19 cellular contexts compared by ENCODE assay signal in the genomic region with DNA sequence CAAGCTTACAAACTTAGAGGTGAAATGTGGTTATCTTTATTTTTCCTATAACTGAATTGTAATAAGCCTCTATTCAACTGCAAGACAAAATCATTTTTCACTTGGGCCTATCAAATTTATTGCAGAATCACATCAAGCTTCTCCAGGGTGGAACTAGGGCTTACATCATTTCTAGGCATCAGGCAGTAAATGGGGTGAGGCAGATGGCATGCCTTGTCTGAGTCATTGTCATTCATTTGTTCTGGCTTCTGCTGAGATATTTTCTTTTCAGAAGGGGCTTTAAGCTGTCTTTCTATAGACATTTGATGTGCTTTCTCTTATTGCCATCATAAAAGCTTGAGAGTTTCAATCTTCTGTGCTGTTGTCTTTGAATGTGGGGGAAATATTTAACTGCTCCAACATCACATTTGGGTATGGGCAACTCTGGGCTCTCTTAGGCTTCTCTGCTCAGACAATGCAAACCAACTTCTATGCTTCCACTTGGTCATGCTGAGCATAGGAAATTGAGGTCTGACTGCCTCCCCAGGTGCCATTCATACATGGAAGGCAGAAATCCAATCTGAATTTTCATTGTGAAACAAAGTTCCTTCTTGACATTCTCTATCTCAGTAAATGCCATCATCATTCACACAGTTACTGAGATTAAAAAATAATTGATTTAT.
DNase-seq lines count a peak whose midpoint lies in the region; FAIRE-seq lines count a peak whose summit lies in the region.
"Had no signal": no experiment of that assay in that cellular context is flagged by ENCODE, and none has a peak within 500 bp of the region (broad histone marks: within the 10 kb centered on the region; RNA-seq: fewer than 3 reads in every experiment).

No MANE protein-coding gene starts in this region.

- no peak overlapping the region for H3K9ac ChIP-seq in mesenchymal stem cell (ENCODE audit: low read length)

- no peaks in the 10 kb centered on the region for H3K27me3 ChIP-seq in MG63
- H3K27me3 ChIP-seq in mesenchymal stem cell (ENCODE audit: control insufficient read depth in 1 of 2, insufficient read depth in 1 of 2, low read length in 2 of 2) = no peaks in the 10 kb centered on the region
- no peaks in the 10 kb centered on the region for H3K27me3 ChIP-seq in effector memory CD4-positive, alpha-beta T cell (replicated peaks; ENCODE audit: control insufficient read depth, insufficient read depth, low read length, poor library complexity, severe bottlenecking)
- H3K27me3 ChIP-seq: SJSA1 had no signal

- H2BK120ac ChIP-seq in mesenchymal stem cell (ENCODE audit: low read depth, low read length) = no peak overlapping the region

- no peak for FAIRE-seq in frontal cortex (lab: Jason Lieb, UNC)
- FAIRE-seq: A549 had no signal

- H2BK12ac ChIP-seq in mesenchymal stem cell (ENCODE audit: low read length in 2 of 2) = no peak overlapping the region

- no peak overlapping the region for H2BK15ac ChIP-seq in mesenchymal stem cell (ENCODE audit: low read depth, poor library complexity, severe bottlenecking)

- H3K18ac ChIP-seq in mesenchymal stem cell (ENCODE audit: low read depth in 1 of 2, low read length in 2 of 2) = no peak overlapping the region

- no peak overlapping the region for H2BK5ac ChIP-seq in mesenchymal stem cell (ENCODE audit: low read depth, low read length, poor library complexity, severe bottlenecking)

- H3K4me2 ChIP-seq in mesenchymal stem cell (ENCODE audit: low read length, poor library complexity, severe bottlenecking) = no peak overlapping the region
- H3K4me2 ChIP-seq: A549, PC-9 had no signal

- H3K36me3 ChIP-seq in MG63 = no peaks in the 10 kb centered on the region
- H3K36me3 ChIP-seq in mesenchymal stem cell (ENCODE audit: control insufficient read depth in 1 of 2, insufficient read depth in 2 of 2, low read depth in 1 of 2, low read length in 2 of 2) = no peaks in the 10 kb centered on the region
- no peaks in the 10 kb centered on the region for H3K36me3 ChIP-seq in effector memory CD4-positive, alpha-beta T cell (ENCODE audit: control insufficient read depth, insufficient read depth, low read length)
- H3K36me3 ChIP-seq: SJSA1 had no signal

- H2AFZ ChIP-seq in mesenchymal stem cell (ENCODE audit: low read depth, low read length) = no peak overlapping the region
- H2AFZ ChIP-seq: PC-9 had no signal

- H2AK5ac ChIP-seq in mesenchymal stem cell (ENCODE audit: low read length, severe bottlenecking) = peak overlapping the region; percentile 50

- peak; percentile 19 for DNase-seq in AG20443 (ENCODE audit: low spot score)
- DNase-seq in MG63 = peak; percentile 24
- DNase-seq in epithelial cell of prostate (ENCODE audit: low read depth, low spot score) = no peak
- DNase-seq in mesenchymal stem cell = no peak
- no peak for DNase-seq in effector memory CD4-positive, alpha-beta T cell
- no peak for DNase-seq in NCI-H524 treated with DMSO at 0.1 percent for 48 hours (lab: John Stamatoyannopoulos, UW)
- no peak for DNase-seq in activated CD4-positive, alpha-beta T cell treated with anti-CD3 and anti-CD28 coated beads for 1 hour
- no peak for DNase-seq in frontal cortex (ENCODE audit: low spot score in 2 of 2)
- DNase-seq: AML-193, COR-L47, H7, Kasumi-1, NCI-H1417, NCI-H187 treated with DMSO at 0.1 percent for 48 hours, NCI-H446 treated with DMSO at 0.1 percent for 48 hours, NCI-H774, PC-9 had no signal

- H3K9me3 ChIP-seq in MG63 = no peaks in the 10 kb centered on the region
- no peaks in the 10 kb centered on the region for H3K9me3 ChIP-seq in mesenchymal stem cell (ENCODE audit: control insufficient read depth, low read length)
- no peaks in the 10 kb centered on the region for H3K9me3 ChIP-seq in effector memory CD4-positive, alpha-beta T cell (ENCODE audit: control insufficient read depth, low read length)
- H3K9me3 ChIP-seq: A549, SJSA1 had no signal

- H3K23ac ChIP-seq in mesenchymal stem cell (ENCODE audit: low read length in 2 of 2) = no peak overlapping the region

- H3K4ac ChIP-seq in mesenchymal stem cell (ENCODE audit: low read depth in 1 of 2, low read length in 2 of 2) = no peak overlapping the region

- H3K27ac ChIP-seq in epithelial cell of prostate = peak overlapping the region; percentile 23
- no peak overlapping the region for H3K27ac ChIP-seq in mesenchymal stem cell (ENCODE audit: low read length, poor library complexity, severe bottlenecking)
- no peak overlapping the region for H3K27ac ChIP-seq in effector memory CD4-positive, alpha-beta T cell (ENCODE audit: insufficient read depth, low read length, poor library complexity, severe bottlenecking)
- H3K27ac ChIP-seq: A549, PC-9, SJSA1 had no signal

- peaks cover 1% of the 10 kb centered on the region for H3K4me1 ChIP-seq in mesenchymal stem cell (ENCODE audit: control insufficient read depth, insufficient read depth, low read depth, low read length)
- no peaks in the 10 kb centered on the region for H3K4me1 ChIP-seq in effector memory CD4-positive, alpha-beta T cell (ENCODE audit: control insufficient read depth, insufficient read depth, low read length, poor library complexity, severe bottlenecking)
- H3K4me1 ChIP-seq: A549, SJSA1 had no signal

- no peak overlapping the region for H3K4me3 ChIP-seq in MG63
- no peak overlapping the region for H3K4me3 ChIP-seq in mesenchymal stem cell (ENCODE audit: insufficient read depth in 1 of 2, low read depth in 1 of 2, low read length in 2 of 2)
- H3K4me3 ChIP-seq in effector memory CD4-positive, alpha-beta T cell (ENCODE audit: insufficient read depth, low read depth, low read length, poor library complexity, severe bottlenecking) = no peak overlapping the region
- H3K4me3 ChIP-seq: A549, PC-9, SJSA1 had no signal

- H3K79me1 ChIP-seq in mesenchymal stem cell (replicated peaks; ENCODE audit: low read length, poor library complexity, severe bottlenecking) = no peaks in the 10 kb centered on the region

- no peak overlapping the region for H4K91ac ChIP-seq in mesenchymal stem cell (ENCODE audit: low read length)

- no peak overlapping the region for H4K8ac ChIP-seq in mesenchymal stem cell (ENCODE audit: low read length)

- H3K14ac ChIP-seq in mesenchymal stem cell (ENCODE audit: low read length in 2 of 2) = no peak overlapping the region

Comparison
In these comparisons a context has a peak if more than half of its experiments do, and no peak if none do; other contexts are left out.
1. DNase-seq: peak in AG20443 (single experiment) and MG63 (single experiment); none in epithelial cell of prostate (single experiment), mesenchymal stem cell (single experiment), effector memory CD4-positive, alpha-beta T cell (0 of 3), NCI-H524 treated with DMSO at 0.1 percent for 48 hours (single experiment), activated CD4-positive, alpha-beta T cell treated with anti-CD3 and anti-CD28 coated beads for 1 hour (single experiment) and frontal cortex (0 of 2).